Comparison of ENCODE assay signal across 20 cellular contexts in genomic region chr16:28316056-28316455, GRCh38. TPM values are rescaled to one million over a fixed set of nuclear protein-coding genes. Genes with fewer than 3 reads are reported as not detected.
"Had no signal": no experiment of that assay in that cellular context is flagged by ENCODE, and none has a peak within 500 bp of the region (broad histone marks: within the 10 kb centered on the region; RNA-seq: fewer than 3 reads in every experiment).

No MANE protein-coding gene starts in this region.

- H3K27me3 Mint-ChIP-seq: activated B cell treated with CpG ODN at 0.5 μM for 24 hours; activated CD4-positive, alpha-beta T cell treated with anti-CD3 and anti-CD28 coated beads for 36 hours; activated naive CD8-positive, alpha-beta T cell treated with anti-CD3 and anti-CD28 coated beads for 36 hours; progenitor cell of endocrine pancreas had no signal

- H3K4me3 Mint-ChIP-seq: activated B cell treated with CpG ODN at 0.5 μM for 24 hours; activated CD4-positive, alpha-beta T cell treated with anti-CD3 and anti-CD28 coated beads for 36 hours; activated naive CD8-positive, alpha-beta T cell treated with anti-CD3 and anti-CD28 coated beads for 36 hours; neural crest cell; T-helper 1 cell treated with Interleukin-12 subunit alpha and Interleukin-12 subunit beta and Interleukin-4 antibody, amounts not matched to agents 30 μg/mL and 1 μg/mL, for 36 hours had no signal

- DNase-seq: activated B cell treated with CpG ODN at 0.5 μM for 24 hours; activated CD4-positive, alpha-beta T cell treated with anti-CD3 and anti-CD28 coated beads for 36 hours; activated CD4-positive, alpha-beta T cell treated with anti-CD3 and anti-CD28 coated beads, Interleukin-2, amount 50 U/mL, for 4 hours; activated CD8-positive, alpha-beta memory T cell treated with anti-CD3 and anti-CD28 coated beads, Interleukin-2, amount 50 U/mL, for 48 hours; activated naive CD4-positive, alpha-beta T cell treated with Interleukin-2 at 50 U/mL for 16 hours; activated naive CD8-positive, alpha-beta T cell treated with anti-CD3 and anti-CD28 coated beads for 36 hours; activated T-cell treated with anti-CD3 and anti-CD28 coated beads, Interleukin-2, amount 50 U/mL, for 48 hours; amniotic stem cell; cortex of kidney; foreskin melanocyte; glutamatergic neuron; hippocampal formation; left ventricle myocardium superior; stimulated activated CD4-positive, alpha-beta T cell treated with anti-CD3 and anti-CD28 coated beads, Interleukin-4, amount 100 ng/mL, for 24 hours; stimulated activated naive CD8-positive, alpha-beta T cell treated with anti-CD3 and anti-CD28 coated beads, Interleukin-15, Interleukin-2, amounts not matched to agents 100 U/mL and 50 U/mL, for 24 hours; T1000 had no signal

- H3K9me3 Mint-ChIP-seq: activated B cell treated with CpG ODN at 0.5 μM for 24 hours; activated naive CD8-positive, alpha-beta T cell treated with anti-CD3 and anti-CD28 coated beads for 36 hours; neural crest cell; T-helper 1 cell treated with Interleukin-12 subunit alpha and Interleukin-12 subunit beta and Interleukin-4 antibody, amounts not matched to agents 30 μg/mL and 1 μg/mL, for 36 hours had no signal

- ATAC-seq: left ventricle myocardium superior; stimulated activated naive CD8-positive, alpha-beta T cell treated with anti-CD3 and anti-CD28 coated beads, Interleukin-15, Interleukin-2, amounts not matched to agents 100 U/mL and 50 U/mL, for 24 hours had no signal

- FAIRE-seq: bronchial epithelial cell had no signal

- H3K27ac Mint-ChIP-seq: activated B cell treated with CpG ODN at 0.5 μM for 24 hours; activated CD4-positive, alpha-beta T cell treated with anti-CD3 and anti-CD28 coated beads for 36 hours; activated naive CD8-positive, alpha-beta T cell treated with anti-CD3 and anti-CD28 coated beads for 36 hours; progenitor cell of endocrine pancreas; T-helper 1 cell treated with Interleukin-12 subunit alpha and Interleukin-12 subunit beta and Interleukin-4 antibody, amounts not matched to agents 30 μg/mL and 1 μg/mL, for 36 hours had no signal

RNA-seq across cellular contexts. Expression of gene NPIPB6, which starts 47.3 kb away (rescaled TPM):
- total RNA-seq: activated naive CD8-positive, alpha-beta T cell treated with anti-CD3 and anti-CD28 coated beads for 36 hours had no signal
